Comparison of ENCODE assay signal across 8 cellular contexts in genomic region chr11:2268911-2269600, GRCh38. TPM values are rescaled to one million over a fixed set of nuclear protein-coding genes. Genes with fewer than 3 reads are reported as not detected.
DNase-seq lines count a peak whose midpoint lies in the region; ATAC-seq and TF ChIP-seq lines count a peak whose summit lies in the region.

No MANE protein-coding gene starts in this region.

- no peaks in the 10 kb centered on the region for H3K9me3 Mint-ChIP-seq in natural killer cell treated with Interleukin-12 subunit alpha and Interleukin-12 subunit beta and Interleukin-15 and Interleukin-18, amount 100 ng/mL, for 72 hours
- H3K9me3 Mint-ChIP-seq in stimulated activated naive CD8-positive, alpha-beta T cell treated with anti-CD3 and anti-CD28 coated beads, Interleukin-15, amount 100 ng/mL, for 72 hours, result no peaks in the 10 kb centered on the region
- H3K9me3 Mint-ChIP-seq in endothelial cell (ENCODE audit: unreplicated experiment), result no peaks in the 10 kb centered on the region

- H3K4me1 ChIP-seq in esophagus (ENCODE audit: control insufficient read depth in 2 of 2, insufficient read depth in 2 of 2, low read length in 1 of 2), result peaks cover 6 to 14% of the 10 kb centered on the region in 2 donors

- no peaks in the 10 kb centered on the region for H3K9me3 ChIP-seq in esophagus (ENCODE audit: control insufficient read depth in 2 of 2, insufficient read depth in 1 of 2, low read depth in 1 of 2, low read length in 1 of 2)

- peaks cover 0 to 6% of the 10 kb centered on the region in 2 donors for H3K27me3 Mint-ChIP-seq in natural killer cell treated with Interleukin-12 subunit alpha and Interleukin-12 subunit beta and Interleukin-15 and Interleukin-18, amount 100 ng/mL, for 72 hours
- H3K27me3 Mint-ChIP-seq in stimulated activated naive CD8-positive, alpha-beta T cell treated with anti-CD3 and anti-CD28 coated beads, Interleukin-15, amount 100 ng/mL, for 72 hours, result peaks cover 53% of the 10 kb centered on the region
- peaks cover 17% of the 10 kb centered on the region for H3K27me3 Mint-ChIP-seq in endothelial cell (ENCODE audit: unreplicated experiment)

- H3K36me3 ChIP-seq in esophagus (ENCODE audit: control insufficient read depth in 2 of 2, insufficient read depth in 2 of 2, low read length in 1 of 2), result no peaks in the 10 kb centered on the region

- no peak for TF ChIP-seq CTCF in endothelial cell (IDR thresholded peaks at IDR 0.05; ENCODE audit: unreplicated experiment)

- no peak overlapping the region for H3K27ac ChIP-seq in esophagus (ENCODE audit: low read depth in 2 of 2, low read length in 1 of 2)

- H3K27ac Mint-ChIP-seq in natural killer cell treated with Interleukin-12 subunit alpha and Interleukin-12 subunit beta and Interleukin-15 and Interleukin-18, amount 100 ng/mL, for 72 hours, result peak overlapping the region in 1 of 2 donors; percentile 23
- H3K27ac Mint-ChIP-seq in stimulated activated naive CD8-positive, alpha-beta T cell treated with anti-CD3 and anti-CD28 coated beads, Interleukin-15, amount 100 ng/mL, for 72 hours, result no peak overlapping the region
- H3K27ac Mint-ChIP-seq in endothelial cell (ENCODE audit: unreplicated experiment), result no peak overlapping the region

- peak overlapping the region; percentile 51 to 55 for H3K4me3 ChIP-seq in esophagus (ENCODE audit: low read depth in 1 of 2, low read length in 2 of 2)

- H3K4me1 Mint-ChIP-seq in natural killer cell treated with Interleukin-12 subunit alpha and Interleukin-12 subunit beta and Interleukin-15 and Interleukin-18, amount 100 ng/mL, for 72 hours (ENCODE audit: low read depth in 2 of 2), result peaks cover 25 to 30% of the 10 kb centered on the region in 2 donors
- peaks cover 41% of the 10 kb centered on the region for H3K4me1 Mint-ChIP-seq in stimulated activated naive CD8-positive, alpha-beta T cell treated with anti-CD3 and anti-CD28 coated beads, Interleukin-15, amount 100 ng/mL, for 72 hours
- H3K4me1 Mint-ChIP-seq in endothelial cell (ENCODE audit: unreplicated experiment), result peaks cover 3% of the 10 kb centered on the region

- no peaks in the 10 kb centered on the region for H3K36me3 Mint-ChIP-seq in natural killer cell treated with Interleukin-12 subunit alpha and Interleukin-12 subunit beta and Interleukin-15 and Interleukin-18, amount 100 ng/mL, for 72 hours
- H3K36me3 Mint-ChIP-seq in endothelial cell (ENCODE audit: low read depth, unreplicated experiment), result no peaks in the 10 kb centered on the region

- peaks cover 0 to 15% of the 10 kb centered on the region in 2 donors for H3K27me3 ChIP-seq in esophagus (ENCODE audit: control insufficient read depth in 1 of 2, insufficient read depth in 2 of 2, low read length in 2 of 2)

- peak overlapping the region; percentile 69 for H3K4me3 Mint-ChIP-seq in natural killer cell treated with Interleukin-12 subunit alpha and Interleukin-12 subunit beta and Interleukin-15 and Interleukin-18, amount 100 ng/mL, for 72 hours
- H3K4me3 Mint-ChIP-seq in stimulated activated naive CD8-positive, alpha-beta T cell treated with anti-CD3 and anti-CD28 coated beads, Interleukin-15, amount 100 ng/mL, for 72 hours, result peak overlapping the region; percentile 64 to 74
- H3K4me3 Mint-ChIP-seq in endothelial cell (ENCODE audit: unreplicated experiment), result no peak overlapping the region

- DNase-seq in AG20443 (ENCODE audit: low spot score), result peak; percentile 51
- DNase-seq in LoVo (ENCODE audit: low spot score), result peak; percentile 14
- peak; percentile 89 for DNase-seq in activated CD8-positive, alpha-beta memory T cell treated with anti-CD3 and anti-CD28 coated beads for 24 hours
- DNase-seq in natural killer cell treated with Interleukin-12 subunit alpha and Interleukin-12 subunit beta and Interleukin-15 and Interleukin-18, amount 100 ng/mL, for 72 hours (ENCODE audit: low spot score), result peak; percentile 90
- peak; percentile 60 to 80 for DNase-seq in stimulated activated naive CD8-positive, alpha-beta T cell treated with anti-CD3 and anti-CD28 coated beads, Interleukin-15, amount 100 ng/mL, for 72 hours
- DNase-seq in endothelial cell (ENCODE audit: low spot score), result no peak

- 1% methylated on average over 52 to 84 of the region's 84 CpGs for WGBS in esophagus, 2 donors

- ATAC-seq in natural killer cell treated with Interleukin-12 subunit alpha and Interleukin-12 subunit beta and Interleukin-15 and Interleukin-18, amount 100 ng/mL, for 72 hours, result peak; percentile 76 to 78
- peak; percentile 73 for ATAC-seq in stimulated activated naive CD8-positive, alpha-beta T cell treated with anti-CD3 and anti-CD28 coated beads, Interleukin-15, amount 100 ng/mL, for 72 hours
- ATAC-seq in HG02763 (IDR thresholded peaks at IDR 0.05; ENCODE audit: unreplicated experiment), result no peak

RNA-seq across cellular contexts. Expression of gene ASCL2, which starts 1.3 kb away (rescaled TPM):
- 1 to 10 TPM in 1 of 2 donors, under 1 TPM in 1; 0.95 to 1.7 TPM for polyA plus RNA-seq in esophagus
- total RNA-seq in natural killer cell treated with Interleukin-12 subunit alpha and Interleukin-12 subunit beta and Interleukin-15 and Interleukin-18, amount 100 ng/mL, for 72 hours, result 1 to 10 TPM; 2.5 to 5.3 TPM
- total RNA-seq in endothelial cell (ENCODE audit: unreplicated experiment), result not detected

RNA-seq across cellular contexts. Expression of gene C11orf21, which starts 32.7 kb away (rescaled TPM):
- under 1 TPM; 0.42 to 0.45 TPM for polyA plus RNA-seq in esophagus
- total RNA-seq in natural killer cell treated with Interleukin-12 subunit alpha and Interleukin-12 subunit beta and Interleukin-15 and Interleukin-18, amount 100 ng/mL, for 72 hours, result 1 to 10 TPM; 7.2 to 7.6 TPM
- 0.13 TPM for total RNA-seq in endothelial cell (ENCODE audit: unreplicated experiment)

RNA-seq across cellular contexts. Expression of gene TSPAN32, which starts 32.8 kb away (rescaled TPM):
- under 1 TPM; 0.47 to 0.51 TPM for polyA plus RNA-seq in esophagus
- total RNA-seq in natural killer cell treated with Interleukin-12 subunit alpha and Interleukin-12 subunit beta and Interleukin-15 and Interleukin-18, amount 100 ng/mL, for 72 hours, result 1 to 10 TPM; 4.3 to 9.9 TPM
- 0.23 TPM for total RNA-seq in endothelial cell (ENCODE audit: unreplicated experiment)
